Comparison of ENCODE assay signal across 8 cellular contexts in genomic region chr1:9589144-9589718, GRCh38. TPM values are rescaled to one million over a fixed set of nuclear protein-coding genes. Genes with fewer than 3 reads are reported as not detected.
DNase-seq lines count a peak whose midpoint lies in the region; TF ChIP-seq lines count a peak whose summit lies in the region.

No MANE protein-coding gene starts in this region.

- peak in 1 of 2 experiments; percentile 45 for DNase-seq in HAP-1 (ENCODE audit: low spot score in 2 of 2)
- DNase-seq in NCI-H2171 (lab: John Stamatoyannopoulos, UW), result peak; percentile 21
- peak; percentile 32 for DNase-seq in activated T-helper 2 cell treated with anti-CD3 and anti-CD28 coated beads, Interferon-gamma antibody, Interleukin-2, Interleukin-4, amounts not matched to agents 10 μg/mL and 5 μg/mL and 100 μg/mL, durations not matched to agents 14 hours and 24 hours and 36 hours (ENCODE audit: low spot score)
- peak; percentile 75 for DNase-seq in cardiac septum (ENCODE audit: low spot score)
- DNase-seq in prostate gland (ENCODE audit: low spot score), result no peak
- no peak for DNase-seq in NCI-H187 (lab: John Stamatoyannopoulos, UW)
- DNase-seq in SHP77 treated with DMSO at 0.1 percent for 48 hours (lab: John Stamatoyannopoulos, UW), result no peak

- H3K27me3 ChIP-seq in DOHH2 (ENCODE audit: control insufficient read depth, low read length) (no peaks in the 10 kb centered on the region), HAP-1 (ENCODE audit: low read depth) (no peaks in the 10 kb centered on the region), prostate gland (replicated peaks; ENCODE audit: insufficient read depth) (no peaks in the 10 kb centered on the region)

- in situ Hi-C loops in HAP-1 (cut with MboI; ENCODE audit: low sequenced_read_pairs), result loop anchor here (10.0 kb wide), 1 partner anchor 324 kb away; no protein-coding TSS in a partner anchor

- peaks cover 51% of the 10 kb centered on the region for H3K4me1 ChIP-seq in DOHH2 (ENCODE audit: control insufficient read depth, low read length)
- H3K4me1 ChIP-seq in HAP-1, result peaks cover 19% of the 10 kb centered on the region
- H3K4me1 ChIP-seq in prostate gland (replicated peaks), result peaks cover 4% of the 10 kb centered on the region

- H3K36me3 Mint-ChIP-seq in activated T-helper 2 cell treated with anti-CD3 and anti-CD28 coated beads, Interferon-gamma antibody, Interleukin-2, Interleukin-4, amounts not matched to agents 10 μg/mL and 5 μg/mL and 100 μg/mL, durations not matched to agents 14 hours and 24 hours and 36 hours (ENCODE audit: low read depth), result peaks cover 6% of the 10 kb centered on the region

- peaks cover 11% of the 10 kb centered on the region for H3K36me3 ChIP-seq in DOHH2 (ENCODE audit: control insufficient read depth, low read length)
- peaks cover 10% of the 10 kb centered on the region for H3K36me3 ChIP-seq in HAP-1 (replicated peaks)
- H3K36me3 ChIP-seq in prostate gland, result no peaks in the 10 kb centered on the region

- H3K9me3 ChIP-seq in DOHH2 (ENCODE audit: control insufficient read depth, insufficient read depth, low read length) (no peaks in the 10 kb centered on the region), HAP-1 (no peaks in the 10 kb centered on the region), prostate gland (no peaks in the 10 kb centered on the region)

- TF ChIP-seq CTCF in DOHH2 (IDR thresholded peaks at IDR 0.05; ENCODE audit: low read depth, low read length, poor library complexity, severe bottlenecking), result no peak
- no peak for TF ChIP-seq CTCF in prostate gland (IDR thresholded peaks at IDR 0.05)

- H4K20me1 ChIP-seq in DOHH2 (ENCODE audit: control insufficient read depth, insufficient read depth, low read depth, low read length), result peaks cover 22% of the 10 kb centered on the region

- H3K27me3 Mint-ChIP-seq in activated T-helper 2 cell treated with anti-CD3 and anti-CD28 coated beads, Interferon-gamma antibody, Interleukin-2, Interleukin-4, amounts not matched to agents 10 μg/mL and 5 μg/mL and 100 μg/mL, durations not matched to agents 14 hours and 24 hours and 36 hours (ENCODE audit: low read depth), result no peaks in the 10 kb centered on the region

- peak overlapping the region; percentile 27 for H3K27ac ChIP-seq in DOHH2 (ENCODE audit: low read depth, low read length)
- peak overlapping the region; percentile 45 to 48 for H3K27ac ChIP-seq in prostate gland

- H3K4me3 ChIP-seq in DOHH2 (ENCODE audit: low read length) (peak overlapping the region; percentile 86), HAP-1 (peak overlapping the region; percentile 65), prostate gland (peak overlapping the region; percentile 62 to 68)

- under 1% methylated on average over 36 of the region's 63 CpGs for WGBS in prostate gland

- H3K9me3 Mint-ChIP-seq in activated T-helper 2 cell treated with anti-CD3 and anti-CD28 coated beads, Interferon-gamma antibody, Interleukin-2, Interleukin-4, amounts not matched to agents 10 μg/mL and 5 μg/mL and 100 μg/mL, durations not matched to agents 14 hours and 24 hours and 36 hours, result no peaks in the 10 kb centered on the region

- H3K27ac Mint-ChIP-seq in activated T-helper 2 cell treated with anti-CD3 and anti-CD28 coated beads, Interferon-gamma antibody, Interleukin-2, Interleukin-4, amounts not matched to agents 10 μg/mL and 5 μg/mL and 100 μg/mL, durations not matched to agents 14 hours and 24 hours and 36 hours, result peak overlapping the region; percentile 67

- peak overlapping the region; percentile 82 for H3K4me3 Mint-ChIP-seq in activated T-helper 2 cell treated with anti-CD3 and anti-CD28 coated beads, Interferon-gamma antibody, Interleukin-2, Interleukin-4, amounts not matched to agents 10 μg/mL and 5 μg/mL and 100 μg/mL, durations not matched to agents 14 hours and 24 hours and 36 hours (ENCODE audit: low read depth)

- H3K4me1 Mint-ChIP-seq in activated T-helper 2 cell treated with anti-CD3 and anti-CD28 coated beads, Interferon-gamma antibody, Interleukin-2, Interleukin-4, amounts not matched to agents 10 μg/mL and 5 μg/mL and 100 μg/mL, durations not matched to agents 14 hours and 24 hours and 36 hours (ENCODE audit: low read depth), result peaks cover 20% of the 10 kb centered on the region

- peaks cover 53% of the 10 kb centered on the region for H3K79me2 ChIP-seq in DOHH2 (ENCODE audit: control insufficient read depth, low read length)

- TF ChIP-seq POLR2A in prostate gland (IDR thresholded peaks at IDR 0.05), result no peak

- peaks cover 14% of the 10 kb centered on the region for H3F3A ChIP-seq in DOHH2 (ENCODE audit: control insufficient read depth, insufficient read depth)

- intact Hi-C loops in activated T-helper 2 cell treated with anti-CD3 and anti-CD28 coated beads, Interferon-gamma antibody, Interleukin-2, Interleukin-4, amounts not matched to agents 10 μg/mL and 5 μg/mL and 100 μg/mL, durations not matched to agents 14 hours and 24 hours and 36 hours (cut with micrococcal nuclease), result no loop called here
- intact Hi-C loops in cardiac septum (cut with DNase I) (no loop called here), prostate gland (cut with DNase I) (no loop called here)

- peak overlapping the region; percentile 89 for H3K4me2 ChIP-seq in DOHH2 (ENCODE audit: low read length)

- H3K9me2 ChIP-seq in DOHH2 (replicated peaks; ENCODE audit: control insufficient read depth, low read length), result no peaks in the 10 kb centered on the region

RNA-seq across cellular contexts. Expression of gene TMEM201, which starts 0.5 kb away (rescaled TPM):
- total RNA-seq in activated T-helper 2 cell treated with anti-CD3 and anti-CD28 coated beads, Interferon-gamma antibody, Interleukin-2, Interleukin-4, amounts not matched to agents 10 μg/mL and 5 μg/mL and 100 μg/mL, durations not matched to agents 14 hours and 24 hours and 36 hours, result 30.8 and 31.6 TPM in 2 replicates
- total RNA-seq in cardiac septum (19.0 TPM), prostate gland (10 to 100 TPM in 1 of 2 donors, 1 to 10 TPM in 1; 9.6 to 27.9 TPM)

RNA-seq across cellular contexts. Expression of gene SLC25A33, which starts 50.0 kb away (rescaled TPM):
- total RNA-seq in activated T-helper 2 cell treated with anti-CD3 and anti-CD28 coated beads, Interferon-gamma antibody, Interleukin-2, Interleukin-4, amounts not matched to agents 10 μg/mL and 5 μg/mL and 100 μg/mL, durations not matched to agents 14 hours and 24 hours and 36 hours, result 9.6 and 10.4 TPM in 2 replicates
- total RNA-seq in cardiac septum, result 4.0 TPM
- total RNA-seq in prostate gland, result 10 to 100 TPM; 10.7 to 11.9 TPM

Comparison
In these comparisons a context has a peak if more than half of its experiments do, and no peak if none do; other contexts are left out.
1. DNase-seq: peak in NCI-H2171 (single experiment), activated T-helper 2 cell treated with anti-CD3 and anti-CD28 coated beads, Interferon-gamma antibody, Interleukin-2, Interleukin-4, amounts not matched to agents 10 μg/mL and 5 μg/mL and 100 μg/mL, durations not matched to agents 14 hours and 24 hours and 36 hours (single experiment) and cardiac septum (single experiment); none in prostate gland (single experiment), NCI-H187 (0 of 2) and SHP77 treated with DMSO at 0.1 percent for 48 hours (single experiment).
2. Peak in every context shown above with its lines, with median percentiles within 50 percentile points of each other: H3K4me3 ChIP-seq.